In the genomic region with DNA sequence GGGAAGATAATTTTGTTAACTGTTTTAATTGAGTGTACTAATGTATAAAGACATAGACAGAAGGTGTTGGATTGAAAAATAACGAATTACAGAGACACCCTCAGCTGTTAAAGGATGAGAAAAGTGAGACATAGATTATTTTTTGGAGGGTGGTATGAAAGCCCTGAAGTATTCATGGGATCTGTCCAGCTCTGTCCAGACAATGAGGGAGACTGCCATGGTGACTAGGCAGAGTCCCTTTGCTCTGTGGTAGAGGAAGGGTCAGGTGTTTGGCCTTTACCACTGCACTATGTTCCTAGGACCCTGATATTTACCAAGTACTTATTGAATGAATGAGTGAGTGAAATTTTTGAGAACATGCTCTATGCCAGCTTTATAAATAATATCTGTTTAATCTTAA, we compare ENCODE assay signal across 2 cellular contexts.
TF ChIP-seq lines count a peak whose summit lies in the region.

No MANE protein-coding gene starts in this region.

TF ChIP-seq in SK-N-SH, 30 proteins besides CTCF, POLR2A, EP300 and RAD21:
- TF ChIP-seq REST (IDR thresholded peaks at IDR 0.05; ENCODE audit: low read depth, low read length) (peak; percentile 76; the same call in 1 of the 2 replicates), IRF3 (IDR thresholded peaks at IDR 0.05; ENCODE audit: low read depth, low read length) (no peak)

TF ChIP-seq in SK-N-SH treated with all-trans-retinoic acid at 6 μM for 48 hours, 23 proteins besides CTCF, POLR2A, EP300 and RAD21 (continued from another document):
- TF ChIP-seq, protein P1, sequence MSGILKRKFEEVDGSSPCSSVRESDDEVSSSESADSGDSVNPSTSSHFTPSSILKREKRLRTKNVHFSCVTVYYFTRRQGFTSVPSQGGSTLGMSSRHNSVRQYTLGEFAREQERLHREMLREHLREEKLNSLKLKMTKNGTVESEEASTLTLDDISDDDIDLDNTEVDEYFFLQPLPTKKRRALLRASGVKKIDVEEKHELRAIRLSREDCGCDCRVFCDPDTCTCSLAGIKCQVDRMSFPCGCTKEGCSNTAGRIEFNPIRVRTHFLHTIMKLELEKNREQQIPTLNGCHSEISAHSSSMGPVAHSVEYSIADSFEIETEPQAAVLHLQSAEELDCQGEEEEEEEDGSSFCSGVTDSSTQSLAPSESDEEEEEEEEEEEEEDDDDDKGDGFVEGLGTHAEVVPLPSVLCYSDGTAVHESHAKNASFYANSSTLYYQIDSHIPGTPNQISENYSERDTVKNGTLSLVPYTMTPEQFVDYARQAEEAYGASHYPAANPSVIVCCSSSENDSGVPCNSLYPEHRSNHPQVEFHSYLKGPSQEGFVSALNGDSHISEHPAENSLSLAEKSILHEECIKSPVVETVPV (CRISPR knock-in tag; IDR thresholded peaks at IDR 0.05), result no peak
- TF ChIP-seq, protein P2, sequence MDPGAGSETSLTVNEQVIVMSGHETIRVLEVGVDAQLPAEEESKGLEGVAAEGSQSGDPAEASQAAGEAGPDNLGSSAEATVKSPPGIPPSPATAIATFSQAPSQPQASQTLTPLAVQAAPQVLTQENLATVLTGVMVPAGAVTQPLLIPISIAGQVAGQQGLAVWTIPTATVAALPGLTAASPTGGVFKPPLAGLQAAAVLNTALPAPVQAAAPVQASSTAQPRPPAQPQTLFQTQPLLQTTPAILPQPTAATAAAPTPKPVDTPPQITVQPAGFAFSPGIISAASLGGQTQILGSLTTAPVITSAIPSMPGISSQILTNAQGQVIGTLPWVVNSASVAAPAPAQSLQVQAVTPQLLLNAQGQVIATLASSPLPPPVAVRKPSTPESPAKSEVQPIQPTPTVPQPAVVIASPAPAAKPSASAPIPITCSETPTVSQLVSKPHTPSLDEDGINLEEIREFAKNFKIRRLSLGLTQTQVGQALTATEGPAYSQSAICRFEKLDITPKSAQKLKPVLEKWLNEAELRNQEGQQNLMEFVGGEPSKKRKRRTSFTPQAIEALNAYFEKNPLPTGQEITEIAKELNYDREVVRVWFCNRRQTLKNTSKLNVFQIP (CRISPR knock-in tag; IDR thresholded peaks at IDR 0.05; ENCODE audit: borderline replicate concordance, low read depth), result no peak
- TF ChIP-seq, protein P3, sequence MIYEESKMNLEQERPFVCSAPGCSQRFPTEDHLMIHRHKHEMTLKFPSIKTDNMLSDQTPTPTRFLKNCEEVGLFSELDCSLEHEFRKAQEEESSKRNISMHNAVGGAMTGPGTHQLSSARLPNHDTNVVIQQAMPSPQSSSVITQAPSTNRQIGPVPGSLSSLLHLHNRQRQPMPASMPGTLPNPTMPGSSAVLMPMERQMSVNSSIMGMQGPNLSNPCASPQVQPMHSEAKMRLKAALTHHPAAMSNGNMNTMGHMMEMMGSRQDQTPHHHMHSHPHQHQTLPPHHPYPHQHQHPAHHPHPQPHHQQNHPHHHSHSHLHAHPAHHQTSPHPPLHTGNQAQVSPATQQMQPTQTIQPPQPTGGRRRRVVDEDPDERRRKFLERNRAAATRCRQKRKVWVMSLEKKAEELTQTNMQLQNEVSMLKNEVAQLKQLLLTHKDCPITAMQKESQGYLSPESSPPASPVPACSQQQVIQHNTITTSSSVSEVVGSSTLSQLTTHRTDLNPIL (CRISPR knock-in tag; IDR thresholded peaks at IDR 0.05; ENCODE audit: low read depth), result no peak
